8 cellular contexts compared by ENCODE assay signal in the genomic region with DNA sequence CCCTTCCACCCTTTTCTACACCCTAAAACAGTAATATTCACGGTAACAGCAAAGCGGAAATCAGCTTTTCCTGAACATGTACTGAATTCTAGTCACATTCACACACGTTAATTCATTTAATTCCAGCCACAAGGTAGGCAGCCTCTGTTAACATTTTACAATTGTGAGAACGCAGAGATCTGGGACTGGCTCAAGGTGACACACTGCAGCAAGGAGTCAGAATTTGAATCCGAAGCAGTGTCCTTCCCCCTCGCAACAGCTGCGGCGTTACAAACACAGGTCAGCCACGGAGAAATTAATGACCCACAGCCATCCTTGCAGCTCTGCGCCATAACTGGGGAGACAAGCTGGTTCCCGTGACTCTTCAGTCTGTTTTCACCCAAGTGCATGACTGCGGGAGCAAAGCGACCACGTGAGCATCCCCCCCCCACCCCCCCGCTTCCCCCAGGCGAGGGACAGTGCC. TPM values are rescaled to one million over a fixed set of nuclear protein-coding genes. Genes with fewer than 3 reads are reported as not detected.
A peak's percentile ranks its signal among the peaks of the same experiment; 100 is the strongest.
DNase-seq lines count a peak whose midpoint lies in the region; ATAC-seq and TF ChIP-seq lines count a peak whose summit lies in the region.

No MANE protein-coding gene starts in this region.

- DNase-seq in activated CD4-positive, alpha-beta T cell treated with anti-CD3 and anti-CD28 coated beads, Interleukin-2, amount 10 ng/mL, durations not matched to agents 24 days and 14 days, result no peak
- DNase-seq in activated CD4-positive, alpha-beta T cell treated with anti-CD3 and anti-CD28 coated beads, Interleukin-2, amount 50 U/mL, for 1 hour, result no peak
- DNase-seq in PC-3, result no peak
- no peak for DNase-seq in effector memory CD4-positive, alpha-beta T cell
- DNase-seq in naive thymus-derived CD4-positive, alpha-beta T cell, result no peak
- no peak for DNase-seq in DMS114 treated with DMSO at 0.1 percent for 48 hours (lab: John Stamatoyannopoulos, UW; ENCODE audit: unreplicated experiment)
- no peak for DNase-seq in NCI-H82 treated with DMSO at 0.1 percent for 48 hours (lab: John Stamatoyannopoulos, UW; ENCODE audit: unreplicated experiment)

- peaks cover 72% of the 10 kb centered on the region for H3K4me1 ChIP-seq in PC-3 (ENCODE audit: insufficient read depth, low read length)
- peaks cover 34% of the 10 kb centered on the region for H3K4me1 ChIP-seq in effector memory CD4-positive, alpha-beta T cell (ENCODE audit: control insufficient read depth, insufficient read depth, low read length, poor library complexity, severe bottlenecking)
- peaks cover 34 to 46% of the 10 kb centered on the region in 2 donors for H3K4me1 ChIP-seq in naive thymus-derived CD4-positive, alpha-beta T cell (ENCODE audit: control insufficient read depth in 2 of 2, insufficient read depth in 2 of 2, low read length in 2 of 2)

- peaks cover 34% of the 10 kb centered on the region for H4K20me1 ChIP-seq in PC-3 (ENCODE audit: low read length)

- H3K9me2 ChIP-seq in PC-3 (replicated peaks; ENCODE audit: low read length), result no peaks in the 10 kb centered on the region

- peak overlapping the region; percentile 78 for H3K4me3 ChIP-seq in PC-3 (ENCODE audit: low read length)
- H3K4me3 ChIP-seq in effector memory CD4-positive, alpha-beta T cell (ENCODE audit: insufficient read depth, low read depth, low read length, poor library complexity, severe bottlenecking), result peak overlapping the region; percentile 66
- H3K4me3 ChIP-seq in naive thymus-derived CD4-positive, alpha-beta T cell (ENCODE audit: low read length), result peak overlapping the region; percentile 71

- CTCF ChIA-PET in PC-3 (lab: Charles Lee), result interaction anchor here (0.6 to 1.2 kb wide), 4 partner anchors 18 to 113 kb away, joined by 3 to 9 read pairs (median 5); a partner anchor contains a TSS
- CTCF ChIA-PET in naive thymus-derived CD4-positive, alpha-beta T cell (lab: Charles Lee), result interaction anchor here (0.6 to 5.2 kb wide), 3 partner anchors 11 to 57 kb away, joined by 4 to 87 read pairs (median 16); no protein-coding TSS in a partner anchor

- H3K36me3 ChIP-seq in PC-3 (ENCODE audit: low read depth, low read length), result peaks cover 34% of the 10 kb centered on the region
- peaks cover 6% of the 10 kb centered on the region for H3K36me3 ChIP-seq in effector memory CD4-positive, alpha-beta T cell (ENCODE audit: control insufficient read depth, insufficient read depth, low read length)
- H3K36me3 ChIP-seq in naive thymus-derived CD4-positive, alpha-beta T cell (ENCODE audit: control insufficient read depth in 2 of 3, insufficient read depth in 3 of 3, low read length in 3 of 3), result peaks cover 9 to 26% (median 17%) of the 10 kb centered on the region in 3 experiments

- peak overlapping the region; percentile 92 for H3K27ac ChIP-seq in PC-3 (ENCODE audit: low read length)
- H3K27ac ChIP-seq in effector memory CD4-positive, alpha-beta T cell (ENCODE audit: insufficient read depth, low read length, poor library complexity, severe bottlenecking), result peak overlapping the region; percentile 90
- H3K27ac ChIP-seq in naive thymus-derived CD4-positive, alpha-beta T cell (ENCODE audit: low read depth, low read length), result peak overlapping the region; percentile 94

- H3K36me3 Mint-ChIP-seq in activated CD4-positive, alpha-beta T cell treated with anti-CD3 and anti-CD28 coated beads, Interleukin-2, amount 10 ng/mL, durations not matched to agents 24 days and 14 days (ENCODE audit: low read depth), result peaks cover 46% of the 10 kb centered on the region
- peaks cover 4 to 44% (median 14%) of the 10 kb centered on the region in 5 donors for H3K36me3 Mint-ChIP-seq in naive thymus-derived CD4-positive, alpha-beta T cell

- no peaks in the 10 kb centered on the region for H3K27me3 ChIP-seq in PC-3 (ENCODE audit: low read length)
- no peaks in the 10 kb centered on the region for H3K27me3 ChIP-seq in effector memory CD4-positive, alpha-beta T cell (replicated peaks; ENCODE audit: control insufficient read depth, insufficient read depth, low read length, poor library complexity, severe bottlenecking)
- H3K27me3 ChIP-seq in naive thymus-derived CD4-positive, alpha-beta T cell (ENCODE audit: control insufficient read depth in 2 of 2, insufficient read depth in 2 of 2, low read length in 2 of 2), result no peaks in the 10 kb centered on the region

- peak overlapping the region; percentile 90 for H3K27ac Mint-ChIP-seq in activated CD4-positive, alpha-beta T cell treated with anti-CD3 and anti-CD28 coated beads, Interleukin-2, amount 10 ng/mL, durations not matched to agents 24 days and 14 days
- H3K27ac Mint-ChIP-seq in naive thymus-derived CD4-positive, alpha-beta T cell, result peak overlapping the region; percentile 79 to 94 (median 91)

- H3K9ac ChIP-seq in PC-3 (ENCODE audit: low read length), result peak overlapping the region; percentile 95

- H3K4me1 Mint-ChIP-seq in activated CD4-positive, alpha-beta T cell treated with anti-CD3 and anti-CD28 coated beads, Interleukin-2, amount 10 ng/mL, durations not matched to agents 24 days and 14 days, result peaks cover 71% of the 10 kb centered on the region
- peaks cover 38 to 79% (median 56%) of the 10 kb centered on the region in 7 donors for H3K4me1 Mint-ChIP-seq in naive thymus-derived CD4-positive, alpha-beta T cell

- peaks cover 18% of the 10 kb centered on the region for H3F3A ChIP-seq in PC-3 (ENCODE audit: low read length, unreplicated experiment)

- TF ChIP-seq CTCF in PC-3 (conservative IDR thresholded peaks at IDR 0.05; ENCODE audit: low read depth, low read length), result no peak

- no peaks in the 10 kb centered on the region for H3K9me3 Mint-ChIP-seq in activated CD4-positive, alpha-beta T cell treated with anti-CD3 and anti-CD28 coated beads, Interleukin-2, amount 10 ng/mL, durations not matched to agents 24 days and 14 days
- no peaks in the 10 kb centered on the region for H3K9me3 Mint-ChIP-seq in naive thymus-derived CD4-positive, alpha-beta T cell

- POLR2A ChIA-PET in PC-3 (lab: Charles Lee; ENCODE audit: unreplicated experiment), result interaction anchor here (0.6 to 1.7 kb wide), 5 partner anchors 12 to 1911 kb away, joined by 3 to 14 read pairs (median 5); no protein-coding TSS in a partner anchor
- POLR2A ChIA-PET in naive thymus-derived CD4-positive, alpha-beta T cell (lab: Charles Lee), result interaction anchor here (0.9 to 10.0 kb wide), 11 partner anchors 10 to 164 kb away, joined by 3 to 418 read pairs (median 4); a partner anchor contains a TSS

- H3K4me3 Mint-ChIP-seq in activated CD4-positive, alpha-beta T cell treated with anti-CD3 and anti-CD28 coated beads, Interleukin-2, amount 10 ng/mL, durations not matched to agents 24 days and 14 days, result peak overlapping the region; percentile 100
- peak overlapping the region; percentile 87 to 100 (median 90) for H3K4me3 Mint-ChIP-seq in naive thymus-derived CD4-positive, alpha-beta T cell

- no peak for TF ChIP-seq POLR2A in GM18505 (IDR thresholded peaks at IDR 0.05; ENCODE audit: borderline replicate concordance, extremely low read depth, insufficient read depth, insufficient read length)

- H3K79me2 ChIP-seq in PC-3 (ENCODE audit: low read length), result peaks cover 48% of the 10 kb centered on the region

- BruUV-seq in PC-3 (replicated peaks; lab: Mats Ljungman, UMichigan), result no TSS peak

- peak overlapping the region; percentile 36; the same call in 1 of the 2 replicates for H2AFZ ChIP-seq in PC-3 (ENCODE audit: low read length)

- ATAC-seq in PC-3, result no peak; the same call in 1 of the 2 replicates
- ATAC-seq in naive thymus-derived CD4-positive, alpha-beta T cell, result no peak
- no peak for ATAC-seq in GM18505 (IDR thresholded peaks at IDR 0.05; ENCODE audit: unreplicated experiment)

- H3K9me3 ChIP-seq in PC-3 (ENCODE audit: low read length), result no peaks in the 10 kb centered on the region
- H3K9me3 ChIP-seq in effector memory CD4-positive, alpha-beta T cell (ENCODE audit: control insufficient read depth, low read length), result no peaks in the 10 kb centered on the region
- no peaks in the 10 kb centered on the region for H3K9me3 ChIP-seq in naive thymus-derived CD4-positive, alpha-beta T cell (ENCODE audit: control insufficient read depth in 2 of 3, low read length in 3 of 3)

- H3K4me2 ChIP-seq in PC-3 (ENCODE audit: low read length), result peak overlapping the region; percentile 91

- intact Hi-C loops in activated CD4-positive, alpha-beta T cell treated with anti-CD3 and anti-CD28 coated beads, Interleukin-2, amount 10 ng/mL, durations not matched to agents 24 days and 14 days (cut with micrococcal nuclease), result loop anchor here (1.0 to 5.0 kb wide), 8 partner anchors 14 to 163 kb away; a partner anchor contains a TSS
- intact Hi-C loops in PC-3 (cut with micrococcal nuclease), result loop anchor here (1.0 to 5.0 kb wide), 3 partner anchors 18 to 82 kb away; no protein-coding TSS in a partner anchor
- intact Hi-C loops in naive thymus-derived CD4-positive, alpha-beta T cell (cut with micrococcal nuclease), result loop anchor here (1.0 to 10.0 kb wide), 16 partner anchors 14 to 1968 kb away; a partner anchor contains a TSS

- H3K27me3 Mint-ChIP-seq in activated CD4-positive, alpha-beta T cell treated with anti-CD3 and anti-CD28 coated beads, Interleukin-2, amount 10 ng/mL, durations not matched to agents 24 days and 14 days, result no peaks in the 10 kb centered on the region
- no peaks in the 10 kb centered on the region for H3K27me3 Mint-ChIP-seq in naive thymus-derived CD4-positive, alpha-beta T cell

RNA-seq across cellular contexts. Expression of a gene that starts 0.8 kb away (rescaled TPM):
- total RNA-seq in activated CD4-positive, alpha-beta T cell treated with anti-CD3 and anti-CD28 coated beads, Interleukin-2, amount 10 ng/mL, durations not matched to agents 24 days and 14 days, result 180 and 182 TPM in 2 replicates
- total RNA-seq in PC-3 (2014; rRNA removed), result 209 and 257 TPM in 2 replicates
- total RNA-seq in naive thymus-derived CD4-positive, alpha-beta T cell, result 100 to 1,000 TPM in 3 of 5 experiments, 10 to 100 TPM in 2; 94.4 to 164 (median 120) TPM
- 10 to 100 TPM; 32.8 to 39.3 TPM for polyA plus RNA-seq in naive thymus-derived CD4-positive, alpha-beta T cell
